In the genomic region with DNA sequence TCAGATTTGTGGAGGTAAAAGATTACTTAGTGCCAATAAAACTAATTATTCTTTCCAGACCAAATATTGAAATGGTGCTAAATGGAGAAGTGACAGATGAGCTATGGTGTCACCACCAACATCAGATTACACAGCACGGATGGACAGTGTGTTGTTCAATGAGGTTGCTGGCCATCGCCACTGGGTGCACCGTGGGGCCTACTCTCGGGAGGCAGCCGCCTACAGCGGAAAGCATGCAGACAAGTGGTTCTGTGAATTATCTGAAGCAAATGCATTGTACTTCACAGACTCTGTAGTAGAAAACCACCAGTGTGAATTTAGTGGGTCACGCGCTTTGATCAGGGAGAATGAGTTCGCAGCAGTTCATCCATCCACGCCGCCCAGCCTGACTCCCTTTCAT, we compare ENCODE assay signal across 13 cellular contexts. TPM values are rescaled to one million over a fixed set of nuclear protein-coding genes. Genes with fewer than 3 reads are reported as not detected.
A peak's percentile ranks its signal among the peaks of the same experiment; 100 is the strongest.
DNase-seq lines count a peak whose midpoint lies in the region; ATAC-seq and TF ChIP-seq lines count a peak whose summit lies in the region.
"Had no signal": no experiment of that assay in that cellular context is flagged by ENCODE, and none has a peak within 500 bp of the region (broad histone marks: within the 10 kb centered on the region; RNA-seq: fewer than 3 reads in every experiment).

No MANE protein-coding gene starts in this region.

- CTCF ChIA-PET in activated CD4-positive, alpha-beta memory T cell treated with anti-CD3 and anti-CD28 coated beads for 36 hours (lab: Charles Lee) = no interaction called here

- TF ChIP-seq EP300 in esophagus muscularis mucosa (IDR thresholded peaks at IDR 0.05) = no peak

- no peaks in the 10 kb centered on the region for H3K27me3 ChIP-seq in DND-41 (ENCODE audit: insufficient read depth, low read length, poor library complexity)
- no peaks in the 10 kb centered on the region for H3K27me3 ChIP-seq in esophagus muscularis mucosa
- H3K27me3 ChIP-seq: BE2C had no signal

- no peak overlapping the region for H3K4me3 Mint-ChIP-seq in activated CD4-positive, alpha-beta memory T cell treated with anti-CD3 and anti-CD28 coated beads for 36 hours

- no peaks in the 10 kb centered on the region for H3K4me1 Mint-ChIP-seq in activated CD4-positive, alpha-beta memory T cell treated with anti-CD3 and anti-CD28 coated beads for 36 hours (ENCODE audit: low read depth)

- no peak overlapping the region for H3K9ac ChIP-seq in DND-41 (ENCODE audit: low read depth, low read length)
- H3K9ac ChIP-seq: GM23248 had no signal

- H3K27ac Mint-ChIP-seq in activated CD4-positive, alpha-beta memory T cell treated with anti-CD3 and anti-CD28 coated beads for 36 hours = no peak overlapping the region

- no peak for TF ChIP-seq CTCF in DND-41 (IDR thresholded peaks at IDR 0.05; ENCODE audit: borderline replicate concordance, extremely low read depth, low read length, poor library complexity, severe bottlenecking)
- no peak for TF ChIP-seq CTCF in esophagus muscularis mucosa (IDR thresholded peaks at IDR 0.05)

- TF ChIP-seq POLR2A in esophagus muscularis mucosa (IDR thresholded peaks at IDR 0.05; ENCODE audit: low read depth) = no peak

- H3K4me1 ChIP-seq in DND-41 (ENCODE audit: insufficient read depth, low read length) (peaks cover 14% of the 10 kb centered on the region), esophagus muscularis mucosa (no peaks in the 10 kb centered on the region)
- H3K4me1 ChIP-seq: BE2C, Caco-2 had no signal

- H3K9me3 ChIP-seq in DND-41 (ENCODE audit: insufficient read depth, low read length, severe bottlenecking) (no peaks in the 10 kb centered on the region), esophagus muscularis mucosa (no peaks in the 10 kb centered on the region)
- H3K9me3 ChIP-seq: BE2C, Caco-2 had no signal

- H3K4me2 ChIP-seq in DND-41 (ENCODE audit: insufficient read depth, low read length) = no peak overlapping the region

- ATAC-seq in DND-41 (ENCODE audit: insufficient read depth, low read depth) = peak; percentile 50
- no peak for ATAC-seq in GM21786 (IDR thresholded peaks at IDR 0.05; ENCODE audit: unreplicated experiment)
- ATAC-seq: HCT116 had no signal

- POLR2A ChIA-PET in activated CD4-positive, alpha-beta memory T cell treated with anti-CD3 and anti-CD28 coated beads for 36 hours (lab: Charles Lee) = no interaction called here

- H3K4me3 ChIP-seq in DND-41 (ENCODE audit: low read depth in 1 of 2, low read length in 2 of 2) (no peak overlapping the region), esophagus muscularis mucosa (no peak overlapping the region)
- H3K4me3 ChIP-seq: GM23248 had no signal

- no peaks in the 10 kb centered on the region for H3K9me3 Mint-ChIP-seq in activated CD4-positive, alpha-beta memory T cell treated with anti-CD3 and anti-CD28 coated beads for 36 hours
- H3K9me3 Mint-ChIP-seq: CD8-positive, alpha-beta memory T cell had no signal

- DNase-seq in DND-41 = no peak
- DNase-seq in RPMI8226 = peak; percentile 29
- peak; percentile 13 for DNase-seq in kidney glomerular epithelial cell (lab: John Stamatoyannopoulos, UW)
- DNase-seq in retina = peak; percentile 6
- no peak for DNase-seq in activated CD4-positive, alpha-beta memory T cell treated with anti-CD3 and anti-CD28 coated beads for 36 hours
- no peak for DNase-seq in esophagus muscularis mucosa (ENCODE audit: extremely low spot score)
- DNase-seq: BE2C; Caco-2; CD8-positive, alpha-beta memory T cell; GF-D8; GM23248 had no signal

- H3K79me2 ChIP-seq in DND-41 (ENCODE audit: insufficient read depth, low read length) = no peaks in the 10 kb centered on the region

- intact Hi-C loops in activated CD4-positive, alpha-beta memory T cell treated with anti-CD3 and anti-CD28 coated beads for 36 hours (cut with micrococcal nuclease) = no loop called here
- intact Hi-C loops in esophagus muscularis mucosa (cut with DNase I) = no loop called here

- no peaks in the 10 kb centered on the region for H3K36me3 Mint-ChIP-seq in activated CD4-positive, alpha-beta memory T cell treated with anti-CD3 and anti-CD28 coated beads for 36 hours
- H3K36me3 Mint-ChIP-seq: CD8-positive, alpha-beta memory T cell had no signal

- no peak overlapping the region for H2AFZ ChIP-seq in DND-41 (ENCODE audit: low read depth, low read length)
- H2AFZ ChIP-seq: GM23248 had no signal

- H3K27me3 Mint-ChIP-seq in activated CD4-positive, alpha-beta memory T cell treated with anti-CD3 and anti-CD28 coated beads for 36 hours = no peaks in the 10 kb centered on the region
- H3K27me3 Mint-ChIP-seq: CD8-positive, alpha-beta memory T cell had no signal

- H4K20me1 ChIP-seq in DND-41 (ENCODE audit: insufficient read depth, low read length) = no peaks in the 10 kb centered on the region

- WGBS in esophagus muscularis mucosa = 95% methylated on average over 11 of the region's 11 CpGs

- H3K27ac ChIP-seq in DND-41 (ENCODE audit: low read length) (no peak overlapping the region; the same call in 1 of the 2 replicates), esophagus muscularis mucosa (replicated peaks in 1 of 4) (no peak overlapping the region)
- H3K27ac ChIP-seq: GM23248 had no signal

- no peaks in the 10 kb centered on the region for H3K36me3 ChIP-seq in DND-41 (ENCODE audit: insufficient read depth, low read length)
- no peaks in the 10 kb centered on the region for H3K36me3 ChIP-seq in esophagus muscularis mucosa

RNA-seq across cellular contexts. Expression of gene GNG4, which starts 42.3 kb away (rescaled TPM):
- total RNA-seq in activated CD4-positive, alpha-beta memory T cell treated with anti-CD3 and anti-CD28 coated beads for 36 hours = 1 to 10 TPM in 1 of 2 experiments, under 1 TPM in 1; 0.88 to 1.8 TPM
- 1 to 10 TPM in 1 of 4 donors, under 1 TPM in 3; 0.42 to 1.5 (median 0.76) TPM for total RNA-seq in esophagus muscularis mucosa

Comparison
In these comparisons a context has a peak if more than half of its experiments do, and no peak if none do; other contexts are left out.
1. DNase-seq: peak in RPMI8226 (single experiment), kidney glomerular epithelial cell (single experiment) and retina (single experiment); none in DND-41 (single experiment), activated CD4-positive, alpha-beta memory T cell treated with anti-CD3 and anti-CD28 coated beads for 36 hours (single experiment) and esophagus muscularis mucosa (single experiment).